ENCODE assay signal across 8 cellular contexts in the genomic region with DNA sequence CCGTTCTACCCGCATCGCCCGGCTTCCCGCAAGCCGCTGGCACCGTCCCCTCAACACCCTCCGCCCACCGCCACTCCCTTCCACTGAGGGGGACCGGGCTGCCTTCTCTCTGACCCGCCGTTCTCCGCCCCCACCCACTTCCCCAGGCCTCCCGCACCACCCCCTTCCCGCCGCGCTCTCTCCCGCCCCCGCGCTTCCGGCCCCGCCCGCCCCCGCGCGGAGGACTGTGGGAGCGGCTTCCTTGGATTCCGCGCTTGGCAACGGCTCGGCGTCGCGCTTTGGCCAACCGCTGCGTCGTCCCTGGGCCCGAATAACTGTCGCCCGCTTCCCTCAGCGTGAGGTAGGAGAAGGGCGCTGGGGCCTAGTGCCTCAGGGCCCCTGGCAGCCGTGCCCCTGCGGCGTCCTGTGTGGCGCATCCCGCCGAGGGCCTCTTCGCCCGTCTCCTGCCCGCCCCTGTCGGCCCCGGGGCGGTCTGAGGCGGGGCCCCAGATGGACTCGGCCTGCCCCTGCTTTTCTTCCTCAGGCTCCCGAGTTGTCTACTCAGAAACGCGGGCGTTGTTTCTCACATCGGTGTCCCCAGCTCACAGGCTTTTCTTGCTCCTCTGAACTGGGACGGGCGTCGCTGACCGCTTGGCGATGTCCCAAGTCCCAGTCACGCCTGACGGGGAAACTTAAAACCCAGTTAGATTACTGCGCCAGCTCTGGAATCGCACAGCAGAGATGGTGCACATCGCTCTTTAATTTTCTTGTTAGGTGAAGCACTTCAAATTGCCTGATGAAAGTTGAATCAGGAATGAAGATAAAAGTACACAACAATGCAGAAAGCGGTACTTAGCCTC. TPM values are rescaled to one million over a fixed set of nuclear protein-coding genes. Genes with fewer than 3 reads are reported as not detected.
A peak's percentile ranks its signal among the peaks of the same experiment; 100 is the strongest.
DNase-seq lines count a peak whose midpoint lies in the region; ATAC-seq and TF ChIP-seq lines count a peak whose summit lies in the region.

Gene IFT88 (plus strand): TSS at position 241 of the 839 bp plus-strand sequence. CDS start 7,229 bp downstream, outside the sequence.

- H3K9me3 Mint-ChIP-seq in chondrocyte (ENCODE audit: low read depth), result peaks cover 7% of the 10 kb centered on the region

- TF ChIP-seq POLR2A in GM19099 (IDR thresholded peaks at IDR 0.05; ENCODE audit: extremely low read depth, insufficient read length, low read depth), result peak; percentile 74

- H3K27ac Mint-ChIP-seq in chondrocyte (ENCODE audit: unreplicated experiment), result peak within 1 kb of the TSS; percentile 96

- peak; percentile 90 for ATAC-seq in HG03354 (IDR thresholded peaks at IDR 0.05; ENCODE audit: poor library complexity, severe bottlenecking, unreplicated experiment)

- peak within 1 kb of the TSS; percentile 87 for H3K4me3 Mint-ChIP-seq in chondrocyte (ENCODE audit: unreplicated experiment)

- peak; percentile 20 for TF ChIP-seq CTCF in chondrocyte (IDR thresholded peaks at IDR 0.05)

- no peaks in the 10 kb centered on the region for H3K27me3 Mint-ChIP-seq in chondrocyte (ENCODE audit: low read depth)

- DNase-seq in Ammon's horn (ENCODE audit: low spot score) (peak; percentile 89), NCI-H460 (ENCODE audit: extremely low read depth, low read depth) (peak; percentile 71), chondrocyte (ENCODE audit: low spot score) (peak; percentile 94), kidney glomerular epithelial cell (lab: John Stamatoyannopoulos, UW) (peak; percentile 83)
- DNase-seq in activated CD4-positive, alpha-beta T cell treated with anti-CD3 and anti-CD28 coated beads for 24 hours (ENCODE audit: low read depth in 2 of 2), result peak; percentile 67 to 76
- peak; percentile 88 for DNase-seq in stimulated activated CD4-positive, alpha-beta T cell treated with anti-CD3 and anti-CD28 coated beads, Interleukin-15, amount 100 ng/mL, for 24 hours

- H3K36me3 Mint-ChIP-seq in chondrocyte (ENCODE audit: low read depth), result no peaks in the 10 kb centered on the region

- peaks cover 21% of the 10 kb centered on the region for H3K4me1 Mint-ChIP-seq in chondrocyte (ENCODE audit: low read depth)

RNA-seq across cellular contexts. Expression of gene IFT88, which starts in this region (rescaled TPM):
- total RNA-seq in NCI-H460 (2014; rRNA removed; shearing (Covaris generic)), result 20.6 and 21.9 TPM in 2 replicates
- 10.3 and 17.6 TPM in 2 replicates for polyA plus RNA-seq in NCI-H460 (2014; cell fraction: nucleus; rRNA removed)
- total RNA-seq in chondrocyte, result 5.9 to 7.0 TPM (median 6.7 TPM) in 3 replicates

Comparison
In these comparisons a context has a peak if more than half of its experiments do, and no peak if none do; other contexts are left out.
1. Peak in every context shown above with its lines: DNase-seq and ATAC-seq.